20 cellular contexts compared by ENCODE assay signal in the genomic region with DNA sequence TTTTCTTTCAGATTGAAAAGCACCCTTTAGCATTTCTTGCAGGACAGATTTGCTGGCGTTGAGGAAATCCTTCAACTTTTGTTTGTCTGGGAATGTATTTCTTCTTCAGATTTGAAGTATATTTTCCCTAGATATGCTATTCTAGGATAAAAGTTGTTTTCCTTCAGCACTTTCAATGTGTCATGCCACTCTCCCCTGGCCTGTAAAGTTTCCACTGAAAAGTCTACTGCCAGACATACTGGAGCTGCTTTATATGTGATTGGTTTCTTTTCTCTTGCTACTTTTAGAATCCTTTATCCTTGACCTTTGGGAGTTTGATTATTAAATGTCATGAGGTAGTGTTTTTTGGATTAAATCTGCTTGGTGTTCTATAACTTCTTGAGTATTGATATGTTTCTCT.
"Had no signal": no experiment of that assay in that cellular context is flagged by ENCODE, and none has a peak within 500 bp of the region (broad histone marks: within the 10 kb centered on the region; RNA-seq: fewer than 3 reads in every experiment).

No MANE protein-coding gene starts in this region.

- H3K27me3 Mint-ChIP-seq: dendritic cell treated with granulocyte-macrophage colony-stimulating factor and Interleukin-4, amounts not matched to agents 40 ng/mL and 50 ng/mL, for 4 days; naive B cell; stimulated activated naive CD8-positive, alpha-beta T cell treated with anti-CD3 and anti-CD28 coated beads, Interleukin-15, amount 100 ng/mL, for 72 hours had no signal

- H3K36me3 Mint-ChIP-seq: stimulated activated effector memory CD8-positive, alpha-beta T cell treated with anti-CD3 and anti-CD28 coated beads, Interleukin-12 subunit alpha, Interleukin-12 subunit beta, amount 100 ng/mL, for 72 hours had no signal

- H3K27ac Mint-ChIP-seq: dendritic cell treated with granulocyte-macrophage colony-stimulating factor and Interleukin-4, amounts not matched to agents 40 ng/mL and 50 ng/mL, for 4 days; stimulated activated effector memory CD8-positive, alpha-beta T cell treated with anti-CD3 and anti-CD28 coated beads, Interleukin-12 subunit alpha, Interleukin-12 subunit beta, amount 100 ng/mL, for 72 hours had no signal

- H3K36me3 ChIP-seq: heart left ventricle, neutrophil, right lobe of liver, thoracic aorta, transverse colon had no signal

- H3K9me3 ChIP-seq: neutrophil, right lobe of liver, thoracic aorta had no signal

- H3K27ac ChIP-seq: neutrophil, psoas muscle, right lobe of liver, transverse colon had no signal

- H3K4me3 ChIP-seq: heart left ventricle, lung, psoas muscle, right lobe of liver, thoracic aorta, transverse colon had no signal

- H3K4me1 ChIP-seq: psoas muscle, right lobe of liver had no signal

- H3K27me3 ChIP-seq: heart left ventricle, neutrophil, right lobe of liver, transverse colon had no signal

- H3K9me3 Mint-ChIP-seq: dendritic cell treated with granulocyte-macrophage colony-stimulating factor and Interleukin-4, amounts not matched to agents 40 ng/mL and 50 ng/mL, for 4 days had no signal

- DNase-seq: erythroblast; foreskin melanocyte; heart left ventricle; hippocampal formation; left colon; left ventricle myocardium superior; mesendoderm; naive B cell; psoas muscle; retina; right lobe of liver; stimulated activated CD4-positive, alpha-beta T cell treated with anti-CD3 and anti-CD28 coated beads, Interleukin-4, amount 100 ng/mL, for 1 hour; stimulated activated CD8-positive, alpha-beta memory T cell treated with anti-CD3 and anti-CD28 coated beads, Interleukin-4, amount 100 ng/mL, for 48 hours; stimulated activated naive CD8-positive, alpha-beta T cell treated with anti-CD3 and anti-CD28 coated beads, Interleukin-15, amount 100 ng/mL, for 72 hours; transverse colon had no signal

- H3K4me3 Mint-ChIP-seq: dendritic cell treated with granulocyte-macrophage colony-stimulating factor and Interleukin-4, amounts not matched to agents 40 ng/mL and 50 ng/mL, for 4 days; stimulated activated effector memory CD8-positive, alpha-beta T cell treated with anti-CD3 and anti-CD28 coated beads, Interleukin-12 subunit alpha, Interleukin-12 subunit beta, amount 100 ng/mL, for 72 hours; stimulated activated naive CD8-positive, alpha-beta T cell treated with anti-CD3 and anti-CD28 coated beads, Interleukin-15, amount 100 ng/mL, for 72 hours had no signal

- ATAC-seq: left colon; left ventricle myocardium superior; psoas muscle; stimulated activated effector memory CD8-positive, alpha-beta T cell treated with anti-CD3 and anti-CD28 coated beads, Interleukin-12 subunit alpha, Interleukin-12 subunit beta, amount 100 ng/mL, for 72 hours; stimulated activated naive CD8-positive, alpha-beta T cell treated with anti-CD3 and anti-CD28 coated beads, Interleukin-15, amount 100 ng/mL, for 72 hours had no signal
